Comparison of ENCODE assay signal across 8 cellular contexts in genomic region chr6:142537612-142538478, GRCh38.
DNase-seq lines count a peak whose midpoint lies in the region; ATAC-seq and TF ChIP-seq lines count a peak whose summit lies in the region.

No MANE protein-coding gene starts in this region.

- no peaks in the 10 kb centered on the region for H3K27me3 ChIP-seq in Caco-2 (replicated peaks; ENCODE audit: control insufficient read depth, insufficient read depth, low read length)
- H3K27me3 ChIP-seq in GM23338 (ENCODE audit: insufficient read depth) = no peaks in the 10 kb centered on the region
- no peaks in the 10 kb centered on the region for H3K27me3 ChIP-seq in SU-DHL-6 (ENCODE audit: low read length)

- H3K9me2 ChIP-seq in GM23338 (ENCODE audit: insufficient read depth) = peaks cover 11% of the 10 kb centered on the region
- no peaks in the 10 kb centered on the region for H3K9me2 ChIP-seq in SU-DHL-6 (replicated peaks; ENCODE audit: insufficient read depth, low read length)

- H3K27me3 Mint-ChIP-seq in Caco-2 (ENCODE audit: insufficient read depth, unreplicated experiment) = no peaks in the 10 kb centered on the region
- peaks cover 3% of the 10 kb centered on the region for H3K27me3 Mint-ChIP-seq in GM23338 (ENCODE audit: insufficient read depth, low read depth, poor library complexity)

- H3K79me2 ChIP-seq in GM23338 (replicated peaks; ENCODE audit: insufficient read depth) = no peaks in the 10 kb centered on the region
- no peaks in the 10 kb centered on the region for H3K79me2 ChIP-seq in SU-DHL-6 (ENCODE audit: insufficient read depth, low read length)

- DNase-seq in Caco-2 = peak in 1 of 2 experiments; percentile 19
- DNase-seq in GM23338 (ENCODE audit: low spot score) = peak; percentile 76
- peak; percentile 38 for DNase-seq in iris pigment epithelial cell (ENCODE audit: low read depth)
- DNase-seq in stimulated activated effector memory CD8-positive, alpha-beta T cell treated with anti-CD3 and anti-CD28 coated beads, Interleukin-12 subunit alpha, Interleukin-12 subunit beta, amount 100 ng/mL, for 72 hours (ENCODE audit: low spot score in 2 of 2) = no peak

- ATAC-seq in GM23338 (peak; percentile 43; the same call in 2 of the 3 replicates), HG03432 (IDR thresholded peaks at IDR 0.05; ENCODE audit: unreplicated experiment) (no peak), GM21526 (IDR thresholded peaks at IDR 0.05; ENCODE audit: low FRiP score, unreplicated experiment) (no peak), GM21515 (IDR thresholded peaks at IDR 0.05; ENCODE audit: unreplicated experiment) (no peak)
- ATAC-seq in stimulated activated effector memory CD8-positive, alpha-beta T cell treated with anti-CD3 and anti-CD28 coated beads, Interleukin-12 subunit alpha, Interleukin-12 subunit beta, amount 100 ng/mL, for 72 hours = no peak

- H3K9me3 ChIP-seq in Caco-2 (peaks cover 4% of the 10 kb centered on the region; the same call in 1 of the 2 replicates), SU-DHL-6 (ENCODE audit: insufficient read depth, low read length) (peaks cover 5% of the 10 kb centered on the region; the same call in 1 of the 2 replicates)

- H3K4me3 Mint-ChIP-seq in Caco-2 (ENCODE audit: unreplicated experiment) = no peak overlapping the region
- no peak overlapping the region for H3K4me3 Mint-ChIP-seq in GM23338
- H3K4me3 Mint-ChIP-seq in stimulated activated effector memory CD8-positive, alpha-beta T cell treated with anti-CD3 and anti-CD28 coated beads, Interleukin-12 subunit alpha, Interleukin-12 subunit beta, amount 100 ng/mL, for 72 hours = no peak overlapping the region

- no peaks in the 10 kb centered on the region for H3K36me3 Mint-ChIP-seq in Caco-2 (ENCODE audit: insufficient read depth, unreplicated experiment)
- peaks cover 30% of the 10 kb centered on the region for H3K36me3 Mint-ChIP-seq in GM23338 (ENCODE audit: low read depth)
- no peaks in the 10 kb centered on the region for H3K36me3 Mint-ChIP-seq in stimulated activated effector memory CD8-positive, alpha-beta T cell treated with anti-CD3 and anti-CD28 coated beads, Interleukin-12 subunit alpha, Interleukin-12 subunit beta, amount 100 ng/mL, for 72 hours

- H3K9me3 Mint-ChIP-seq in Caco-2 (ENCODE audit: unreplicated experiment) (peaks cover 6% of the 10 kb centered on the region), GM23338 (peaks cover 40% of the 10 kb centered on the region)
- peaks cover 12% of the 10 kb centered on the region for H3K9me3 Mint-ChIP-seq in stimulated activated effector memory CD8-positive, alpha-beta T cell treated with anti-CD3 and anti-CD28 coated beads, Interleukin-12 subunit alpha, Interleukin-12 subunit beta, amount 100 ng/mL, for 72 hours

- POLR2A ChIA-PET in Caco-2 (lab: Charles Lee) = no interaction called here

- CTCF ChIA-PET in Caco-2 (lab: Charles Lee) = no interaction called here

- no peak overlapping the region for H3K27ac Mint-ChIP-seq in Caco-2 (ENCODE audit: unreplicated experiment)
- no peak overlapping the region for H3K27ac Mint-ChIP-seq in GM23338
- no peak overlapping the region for H3K27ac Mint-ChIP-seq in stimulated activated effector memory CD8-positive, alpha-beta T cell treated with anti-CD3 and anti-CD28 coated beads, Interleukin-12 subunit alpha, Interleukin-12 subunit beta, amount 100 ng/mL, for 72 hours

- H3K9ac ChIP-seq in SU-DHL-6 (ENCODE audit: low read length) = no peak overlapping the region

- H3K4me1 ChIP-seq in Caco-2 (no peaks in the 10 kb centered on the region), GM23338 (ENCODE audit: insufficient read depth) (no peaks in the 10 kb centered on the region)

- H3K27ac ChIP-seq in GM23338 (ENCODE audit: low read depth) (no peak overlapping the region), SU-DHL-6 (ENCODE audit: low read depth, low read length) (no peak overlapping the region)

- H3F3A ChIP-seq in GM23338 (replicated peaks; ENCODE audit: low read depth) (no peaks in the 10 kb centered on the region), SU-DHL-6 (ENCODE audit: insufficient read depth) (no peaks in the 10 kb centered on the region)

- no peaks in the 10 kb centered on the region for H3K36me3 ChIP-seq in Caco-2 (ENCODE audit: control insufficient read depth, insufficient read depth, low read length)
- H3K36me3 ChIP-seq in GM23338 (ENCODE audit: insufficient read depth) = no peaks in the 10 kb centered on the region
- H3K36me3 ChIP-seq in SU-DHL-6 (ENCODE audit: low read length) = no peaks in the 10 kb centered on the region

- H3K4me3 ChIP-seq in Caco-2 (ENCODE audit: low read depth, low read length) (no peak overlapping the region), GM23338 (no peak overlapping the region), SU-DHL-6 (ENCODE audit: insufficient read depth, low read length, poor library complexity, severe bottlenecking) (no peak overlapping the region)

- H4K20me1 ChIP-seq in GM23338 (replicated peaks; ENCODE audit: insufficient read depth) = no peaks in the 10 kb centered on the region
- no peaks in the 10 kb centered on the region for H4K20me1 ChIP-seq in SU-DHL-6 (ENCODE audit: low read depth, low read length)

- H3K4me2 ChIP-seq in GM23338 (no peak overlapping the region), SU-DHL-6 (ENCODE audit: low read depth, low read length, poor library complexity, severe bottlenecking) (no peak overlapping the region)

- H2AFZ ChIP-seq in GM23338 (peak overlapping the region; percentile 97), SU-DHL-6 (ENCODE audit: low read depth, low read length, severe bottlenecking) (no peak overlapping the region)

- BruUV-seq in Caco-2 (replicated peaks; lab: Mats Ljungman, UMichigan) = no TSS peak

- H3K4me1 Mint-ChIP-seq in Caco-2 (ENCODE audit: low read depth, unreplicated experiment) = no peaks in the 10 kb centered on the region
- H3K4me1 Mint-ChIP-seq in GM23338 = no peaks in the 10 kb centered on the region
- H3K4me1 Mint-ChIP-seq in stimulated activated effector memory CD8-positive, alpha-beta T cell treated with anti-CD3 and anti-CD28 coated beads, Interleukin-12 subunit alpha, Interleukin-12 subunit beta, amount 100 ng/mL, for 72 hours = peaks cover 7% of the 10 kb centered on the region

- intact Hi-C loops in Caco-2 (cut with micrococcal nuclease; ENCODE audit: unreplicated experiment) = loop anchor here (1.0 kb wide), 1 partner anchor 64 kb away; no protein-coding TSS in a partner anchor

- TF ChIP-seq CTCF in Caco-2 (IDR thresholded peaks at IDR 0.05; ENCODE audit: insufficient read depth in 1 of 2, low read depth in 1 of 2, low read length in 1 of 2, severe bottlenecking in 1 of 2, unreplicated experiment in 1 of 2) = peak; percentile 5 to 40
- peak; percentile 92 to 94 for TF ChIP-seq CTCF in GM23338 (conservative IDR thresholded peaks at IDR 0.05; ENCODE audit: low read depth in 2 of 2)
- peak; percentile 48 for TF ChIP-seq CTCF in SU-DHL-6 (IDR thresholded peaks at IDR 0.05; ENCODE audit: insufficient read depth, low read length, poor library complexity, severe bottlenecking)

TF ChIP-seq in GM23338, 12 proteins besides CTCF, POLR2A, EP300 and RAD21:
- peak; percentile 58; the same call in 1 of the 2 replicates for TF ChIP-seq ZNF114 (CRISPR knock-in tag; IDR thresholded peaks at IDR 0.05)
- TF ChIP-seq REST (IDR thresholded peaks at IDR 0.05; ENCODE audit: unreplicated experiment) = no peak

Comparison
In these comparisons a context has a peak if more than half of its experiments do, and no peak if none do; other contexts are left out.
1. DNase-seq: peak in GM23338 (single experiment) and iris pigment epithelial cell (single experiment); none in stimulated activated effector memory CD8-positive, alpha-beta T cell treated with anti-CD3 and anti-CD28 coated beads, Interleukin-12 subunit alpha, Interleukin-12 subunit beta, amount 100 ng/mL, for 72 hours (0 of 2).
2. CTCF ChIP-seq: peak in every context shown above with its lines; median percentile 93 in GM23338; 48 in SU-DHL-6; 22 in Caco-2.